7 cellular contexts compared by ENCODE assay signal in the genomic region with DNA sequence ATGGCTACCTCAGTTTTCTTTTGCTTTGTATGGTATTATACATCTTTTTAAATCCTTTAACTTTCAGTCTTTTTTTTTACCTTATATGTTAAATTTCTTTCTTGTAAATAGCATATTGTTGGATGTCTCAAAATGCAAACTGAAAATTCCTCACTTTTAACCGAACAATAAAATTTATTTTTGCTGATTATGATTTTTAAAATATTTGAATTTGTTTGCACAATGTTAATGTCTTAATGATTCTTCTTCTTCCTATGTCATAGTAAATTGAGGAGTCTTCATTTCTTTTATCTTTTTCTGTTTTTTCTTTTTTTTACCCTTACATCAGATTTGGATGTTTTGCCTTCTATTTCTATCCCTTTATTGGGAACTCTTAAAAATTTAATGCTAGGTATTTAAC.
"Had no signal": no experiment of that assay in that cellular context is flagged by ENCODE, and none has a peak within 500 bp of the region (broad histone marks: within the 10 kb centered on the region; RNA-seq: fewer than 3 reads in every experiment).

No MANE protein-coding gene starts in this region.

- H3K9ac ChIP-seq: GM23248 had no signal

- H3K4me1 ChIP-seq: HAP-1 had no signal

- DNase-seq: GM23248, GOT3, H7, HFFc6 had no signal

- ATAC-seq: HCT116 had no signal

- H3K4me3 Mint-ChIP-seq: HFFc6, IgD-negative memory B cell had no signal

- H3K36me3 Mint-ChIP-seq: IgD-negative memory B cell had no signal

- H3K4me1 Mint-ChIP-seq: IgD-negative memory B cell had no signal

- H2AFZ ChIP-seq: GM23248 had no signal

- H3K27ac ChIP-seq: GM23248 had no signal

- H3K4me3 ChIP-seq: GM23248, HAP-1 had no signal

- H3K27ac Mint-ChIP-seq: HFFc6, IgD-negative memory B cell had no signal

- H3K36me3 ChIP-seq: HAP-1 had no signal
